Comparison of ENCODE assay signal across 8 cellular contexts in the genomic region with DNA sequence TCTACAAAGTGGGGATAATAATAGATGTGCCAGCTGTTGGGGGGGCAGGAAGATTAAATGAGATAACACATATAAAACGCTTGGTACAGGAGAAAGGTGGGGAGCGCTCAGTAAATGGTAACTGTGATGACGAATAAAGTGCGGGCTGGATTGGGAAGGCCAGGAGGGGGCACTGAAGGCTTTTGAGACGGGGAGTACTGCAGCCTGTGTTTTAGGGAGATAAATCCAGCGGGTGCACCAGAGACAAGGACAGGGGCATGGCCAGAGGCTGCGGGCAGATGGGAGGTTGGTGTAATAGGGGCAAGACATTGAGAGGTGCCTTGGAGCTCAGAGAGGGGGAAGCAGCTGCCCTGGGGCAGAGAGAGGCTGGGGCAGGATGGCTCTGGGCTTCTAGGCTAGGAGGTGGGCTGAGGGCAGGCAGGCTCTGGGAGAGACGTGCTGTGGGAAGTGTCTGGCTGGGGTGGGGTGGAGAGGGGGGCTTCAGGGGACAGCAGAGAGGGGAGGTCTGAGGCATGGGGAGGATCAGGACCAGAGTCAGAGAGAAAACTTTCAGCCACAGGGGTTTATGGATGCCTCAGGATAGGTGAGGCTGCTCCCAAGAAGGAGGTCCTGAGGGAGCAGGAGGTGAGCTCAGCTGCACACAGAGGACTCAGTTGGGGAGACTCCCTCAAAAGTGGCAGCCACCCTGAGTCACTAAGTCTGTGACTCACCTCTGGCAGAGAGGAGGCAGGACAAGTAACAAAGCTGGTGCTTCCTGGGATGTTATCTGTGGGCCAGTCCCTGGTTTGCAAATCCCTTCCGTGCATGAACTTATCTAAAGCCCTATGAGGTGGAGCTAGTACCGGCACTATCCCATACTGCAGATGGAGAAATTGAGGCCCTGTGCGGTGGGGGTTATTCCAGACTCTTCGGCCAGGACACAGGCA. TPM values are rescaled to one million over a fixed set of nuclear protein-coding genes. Genes with fewer than 3 reads are reported as not detected.
A peak's percentile ranks its signal among the peaks of the same experiment; 100 is the strongest.
DNase-seq lines count a peak whose midpoint lies in the region; ATAC-seq, FAIRE-seq and TF ChIP-seq lines count a peak whose summit lies in the region.

No MANE protein-coding gene starts in this region.

- no peak for FAIRE-seq in D721Med (lab: Jason Lieb, UNC)

- peak overlapping the region in 1 of 2 donors; percentile 41 for H3K4me3 Mint-ChIP-seq in effector memory CD8-positive, alpha-beta T cell
- peak overlapping the region; percentile 84 for H3K4me3 Mint-ChIP-seq in natural killer cell treated with Interleukin-12 subunit alpha and Interleukin-12 subunit beta and Interleukin-15 and Interleukin-18, amount 100 ng/mL, for 72 hours
- H3K4me3 Mint-ChIP-seq in type B pancreatic cell, result peak overlapping the region; percentile 71

- H3K4me1 Mint-ChIP-seq in effector memory CD8-positive, alpha-beta T cell (ENCODE audit: low read depth in 2 of 2), result peaks cover 15 to 17% of the 10 kb centered on the region in 2 donors
- H3K4me1 Mint-ChIP-seq in natural killer cell treated with Interleukin-12 subunit alpha and Interleukin-12 subunit beta and Interleukin-15 and Interleukin-18, amount 100 ng/mL, for 72 hours (ENCODE audit: low read depth in 2 of 2), result peaks cover 22 to 25% of the 10 kb centered on the region in 2 donors
- peaks cover 31% of the 10 kb centered on the region for H3K4me1 Mint-ChIP-seq in type B pancreatic cell (ENCODE audit: unreplicated experiment)

- ATAC-seq in effector memory CD8-positive, alpha-beta T cell (replicated peaks), result no peak
- peak; percentile 45 to 59 for ATAC-seq in natural killer cell treated with Interleukin-12 subunit alpha and Interleukin-12 subunit beta and Interleukin-15 and Interleukin-18, amount 100 ng/mL, for 72 hours
- ATAC-seq in GM19452 (IDR thresholded peaks at IDR 0.05; ENCODE audit: unreplicated experiment) (no peak), GM18907 (IDR thresholded peaks at IDR 0.05; ENCODE audit: unreplicated experiment) (no peak)

- peaks cover 0 to 6% of the 10 kb centered on the region in 2 donors for H3K27me3 Mint-ChIP-seq in effector memory CD8-positive, alpha-beta T cell
- H3K27me3 Mint-ChIP-seq in natural killer cell treated with Interleukin-12 subunit alpha and Interleukin-12 subunit beta and Interleukin-15 and Interleukin-18, amount 100 ng/mL, for 72 hours, result peaks cover 0 to 2% of the 10 kb centered on the region in 2 donors
- H3K27me3 Mint-ChIP-seq in type B pancreatic cell, result no peaks in the 10 kb centered on the region

- H3K27ac Mint-ChIP-seq in effector memory CD8-positive, alpha-beta T cell, result peak overlapping the region; percentile 36 to 47
- peak overlapping the region; percentile 43 to 51 for H3K27ac Mint-ChIP-seq in natural killer cell treated with Interleukin-12 subunit alpha and Interleukin-12 subunit beta and Interleukin-15 and Interleukin-18, amount 100 ng/mL, for 72 hours
- peak overlapping the region; percentile 96 for H3K27ac Mint-ChIP-seq in type B pancreatic cell

- DNase-seq in D721Med (ENCODE audit: insufficient read length, low spot score) (no peak), M059J (ENCODE audit: low read depth) (peak; percentile 95), type B pancreatic cell (ENCODE audit: extremely low spot score, unreplicated experiment) (no peak)
- peak; percentile 28 to 66 for DNase-seq in activated CD4-positive, alpha-beta T cell treated with anti-CD3 and anti-CD28 coated beads, Interleukin-2, amount 50 U/mL, for 24 hours (ENCODE audit: low read depth in 1 of 2, low spot score in 1 of 2)
- DNase-seq in effector memory CD8-positive, alpha-beta T cell, result no peak
- DNase-seq in natural killer cell treated with Interleukin-12 subunit alpha and Interleukin-12 subunit beta and Interleukin-15 and Interleukin-18, amount 100 ng/mL, for 72 hours (ENCODE audit: low spot score), result no peak

- H3K36me3 Mint-ChIP-seq in effector memory CD8-positive, alpha-beta T cell (ENCODE audit: insufficient read depth), result peaks cover 17% of the 10 kb centered on the region
- H3K36me3 Mint-ChIP-seq in natural killer cell treated with Interleukin-12 subunit alpha and Interleukin-12 subunit beta and Interleukin-15 and Interleukin-18, amount 100 ng/mL, for 72 hours, result no peaks in the 10 kb centered on the region
- no peaks in the 10 kb centered on the region for H3K36me3 Mint-ChIP-seq in type B pancreatic cell

- TF ChIP-seq CTCF in D721Med (IDR thresholded peaks at IDR 0.05; ENCODE audit: insufficient read depth, missing control alignments), result peak; percentile 33
- TF ChIP-seq CTCF in type B pancreatic cell (conservative IDR thresholded peaks at IDR 0.05), result peak; percentile 40

- H3K9me3 Mint-ChIP-seq in effector memory CD8-positive, alpha-beta T cell, result no peaks in the 10 kb centered on the region
- no peaks in the 10 kb centered on the region for H3K9me3 Mint-ChIP-seq in natural killer cell treated with Interleukin-12 subunit alpha and Interleukin-12 subunit beta and Interleukin-15 and Interleukin-18, amount 100 ng/mL, for 72 hours
- no peaks in the 10 kb centered on the region for H3K9me3 Mint-ChIP-seq in type B pancreatic cell

RNA-seq across cellular contexts. Expression of a gene that starts 18.9 kb away (rescaled TPM):
- total RNA-seq in M059J (2014; rRNA removed; shearing (Covaris generic)), result not detected in 2 replicates
- not detected for total RNA-seq in natural killer cell treated with Interleukin-12 subunit alpha and Interleukin-12 subunit beta and Interleukin-15 and Interleukin-18, amount 100 ng/mL, for 72 hours
- not detected in 2 replicates for total RNA-seq in type B pancreatic cell (ENCODE audit: low replicate concordance)

Comparison
In these comparisons a context has a peak if more than half of its experiments do, and no peak if none do; other contexts are left out.
1. DNase-seq: peak in M059J (single experiment) and activated CD4-positive, alpha-beta T cell treated with anti-CD3 and anti-CD28 coated beads, Interleukin-2, amount 50 U/mL, for 24 hours (2 of 2); none in D721Med (single experiment), effector memory CD8-positive, alpha-beta T cell (0 of 3), natural killer cell treated with Interleukin-12 subunit alpha and Interleukin-12 subunit beta and Interleukin-15 and Interleukin-18, amount 100 ng/mL, for 72 hours (single experiment) and type B pancreatic cell (single experiment).
2. ATAC-seq: peak in natural killer cell treated with Interleukin-12 subunit alpha and Interleukin-12 subunit beta and Interleukin-15 and Interleukin-18, amount 100 ng/mL, for 72 hours (2 of 2); none in effector memory CD8-positive, alpha-beta T cell (single experiment), GM19452 (single experiment) and GM18907 (single experiment).
3. H3K27ac Mint-ChIP-seq: peak in every context shown above with its lines; median percentile 96 in type B pancreatic cell; 47 in natural killer cell treated with Interleukin-12 subunit alpha and Interleukin-12 subunit beta and Interleukin-15 and Interleukin-18, amount 100 ng/mL, for 72 hours; 42 in effector memory CD8-positive, alpha-beta T cell.